12 cellular contexts compared by ENCODE assay signal in the genomic region with DNA sequence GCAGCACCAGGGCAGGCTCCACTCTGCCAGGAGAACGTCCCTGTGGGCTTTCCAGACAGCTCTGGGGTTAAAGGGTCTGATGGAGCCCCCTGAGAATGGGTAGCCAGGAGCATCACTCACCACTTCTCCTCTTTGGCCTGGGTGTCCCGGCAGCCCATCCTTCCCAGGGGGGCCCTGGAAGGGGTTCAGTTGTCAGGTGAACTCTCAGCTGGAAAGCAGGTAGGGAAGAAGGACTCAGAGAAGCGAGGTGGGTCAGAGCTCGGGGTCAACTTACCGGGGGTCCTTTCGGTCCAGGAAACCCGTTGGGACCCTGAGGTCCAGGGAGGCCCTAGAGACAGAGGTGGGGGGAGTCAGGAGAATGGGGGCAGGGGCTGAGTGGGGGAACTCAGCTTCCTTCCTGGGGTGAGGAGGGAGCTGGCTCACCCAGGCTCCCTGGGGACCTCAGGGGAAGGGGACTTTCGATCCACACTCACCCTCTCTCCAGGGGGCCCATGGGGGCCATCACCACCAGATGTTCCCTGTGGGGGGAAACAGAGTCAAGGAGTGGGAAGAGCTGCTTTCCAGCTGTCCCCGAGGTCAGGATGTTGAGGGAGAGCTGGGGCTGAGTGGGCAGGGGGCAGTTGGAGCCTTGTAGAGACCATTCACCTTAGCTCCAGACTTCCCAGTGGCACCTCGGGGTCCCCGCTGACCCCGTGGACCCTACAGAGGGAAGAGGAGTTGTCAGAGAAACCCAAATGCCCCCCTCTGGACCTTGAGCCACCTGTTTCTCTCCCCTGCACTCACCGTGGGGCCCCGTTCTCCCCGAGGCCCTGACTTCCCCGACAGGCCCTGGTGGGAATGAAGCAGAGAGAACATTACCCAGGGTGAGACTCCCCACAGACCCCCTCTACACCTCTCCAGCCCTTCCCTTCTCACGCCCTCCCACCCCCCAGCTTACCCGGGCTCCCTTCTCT.
"Had no signal": no experiment of that assay in that cellular context is flagged by ENCODE, and none has a peak within 500 bp of the region (broad histone marks: within the 10 kb centered on the region; RNA-seq: fewer than 3 reads in every experiment).

No MANE protein-coding gene starts in this region.

- H2AFZ ChIP-seq: hepatocyte, parathyroid adenoma had no signal

- H3K27me3 ChIP-seq: colonic mucosa, hepatocyte had no signal

- H3K4me1 ChIP-seq: colonic mucosa, foreskin keratinocyte, parathyroid adenoma had no signal

- H3K36me3 ChIP-seq: colonic mucosa had no signal

- H3K79me2 ChIP-seq: hepatocyte, parathyroid adenoma had no signal

- FAIRE-seq: small intestine, urothelium cell line had no signal

- H3K36me3 Mint-ChIP-seq: naive B cell had no signal

- H3K9me3 Mint-ChIP-seq: naive B cell, neural crest cell had no signal

- H3K4me1 Mint-ChIP-seq: neural crest cell had no signal

- DNase-seq: cerebellar nuclear complex; colonic mucosa; naive B cell; stimulated activated CD4-positive, alpha-beta T cell treated with anti-CD3 and anti-CD28 coated beads, Interleukin-2, amount 100 ng/mL, for 48 hours; stimulated activated naive CD4-positive, alpha-beta T cell treated with Interleukin-2 at 50 U/mL for 16 hours; trophoblast cell had no signal

- H3K9me3 ChIP-seq: colonic mucosa had no signal

- H3K4me3 ChIP-seq: colonic mucosa, hepatocyte had no signal

- H3K9ac ChIP-seq: parathyroid adenoma had no signal

- H3K27ac ChIP-seq: colonic mucosa, foreskin keratinocyte, hepatocyte, parathyroid adenoma had no signal

- H3K4me3 Mint-ChIP-seq: neural crest cell had no signal
